Comparison of ENCODE assay signal across 8 cellular contexts in the genomic region with DNA sequence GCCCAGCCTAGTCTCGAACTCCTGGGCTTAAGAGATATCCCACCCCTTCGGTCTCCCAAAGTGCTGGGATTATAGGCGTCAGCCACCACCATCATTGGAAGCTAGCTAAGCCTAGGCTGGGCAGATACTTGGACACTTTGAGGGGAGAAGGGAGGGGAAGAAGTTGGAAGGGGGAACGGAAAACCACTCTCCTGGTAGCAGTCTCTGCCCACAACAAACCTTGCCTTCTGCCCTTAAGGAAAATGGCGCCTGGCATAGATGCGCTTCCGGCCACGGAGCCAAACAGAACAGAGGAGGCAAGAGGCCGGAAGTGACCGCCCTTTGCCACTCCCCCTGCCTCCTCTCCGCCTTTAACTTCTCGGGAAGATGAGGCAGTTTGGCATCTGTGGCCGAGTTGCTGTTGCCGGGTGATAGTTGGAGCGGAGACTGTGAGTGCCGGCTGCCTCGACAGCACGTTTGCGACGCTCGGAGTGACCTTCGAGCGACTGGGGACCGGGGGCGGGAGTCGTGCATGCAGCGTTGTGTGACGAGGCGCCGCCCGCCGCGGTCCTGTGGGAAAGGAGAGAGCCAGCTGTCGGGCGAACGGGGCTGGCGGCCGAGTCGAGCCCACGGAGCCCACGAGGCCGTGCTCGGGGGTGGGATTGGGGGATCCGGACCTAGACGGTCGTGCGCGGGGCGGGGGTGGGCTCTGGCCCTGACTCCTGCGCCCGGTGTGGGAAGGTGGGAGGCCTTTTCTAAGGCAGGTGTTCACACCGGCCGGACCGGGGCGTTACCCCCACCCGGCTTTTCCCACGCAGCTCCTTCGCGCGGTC. TPM values are rescaled to one million over a fixed set of nuclear protein-coding genes. Genes with fewer than 3 reads are reported as not detected.
DNase-seq lines count a peak whose midpoint lies in the region; ATAC-seq lines count a peak whose summit lies in the region.

Gene MFN1, plus strand, starts transcription at position 327 of the 812 bp plus-strand sequence. CDS start 1,143 bp downstream, outside the sequence.

- peak within 1 kb of the TSS; percentile 84 for H3K4me2 ChIP-seq in BLaER1

- peaks cover 22% of the 10 kb centered on the region for H3K4me1 ChIP-seq in BLaER1

- no peaks in the 10 kb centered on the region for H3K9me3 Mint-ChIP-seq in activated CD4-positive, alpha-beta T cell treated with anti-CD3 and anti-CD28 coated beads, Interleukin-2, amount 10 ng/mL, durations not matched to agents 7 days and 5 days

- CTCF ChIA-PET in activated CD4-positive, alpha-beta T cell treated with anti-CD3 and anti-CD28 coated beads, Interleukin-2, amount 10 ng/mL, durations not matched to agents 7 days and 5 days (lab: Charles Lee) = no interaction called here

- peak within 1 kb of the TSS; percentile 74 for H3K27ac ChIP-seq in BLaER1

- intact Hi-C loops in left colon (cut with DNase I, micrococcal nuclease) = no loop called here

- no peaks in the 10 kb centered on the region for H3K27me3 Mint-ChIP-seq in activated CD4-positive, alpha-beta T cell treated with anti-CD3 and anti-CD28 coated beads, Interleukin-2, amount 10 ng/mL, durations not matched to agents 7 days and 5 days

- H3K9me3 ChIP-seq in BLaER1 = no peaks in the 10 kb centered on the region

- peak; percentile 86 for ATAC-seq in GM19328 (IDR thresholded peaks at IDR 0.05; ENCODE audit: unreplicated experiment)
- ATAC-seq in HG03520 (IDR thresholded peaks at IDR 0.05; ENCODE audit: unreplicated experiment) = peak; percentile 87
- peak; percentile 98 for ATAC-seq in left colon

- peak within 1 kb of the TSS; percentile 87 for H3K4me3 ChIP-seq in BLaER1

- H4K20me1 ChIP-seq in BLaER1 = peaks cover 12% of the 10 kb centered on the region; the same call in 1 of the 2 replicates

- peak within 1 kb of the TSS; percentile 95 for H3K4me3 Mint-ChIP-seq in activated CD4-positive, alpha-beta T cell treated with anti-CD3 and anti-CD28 coated beads, Interleukin-2, amount 10 ng/mL, durations not matched to agents 7 days and 5 days

- H3K9ac ChIP-seq in BLaER1 = peak within 1 kb of the TSS; percentile 85

- POLR2A ChIA-PET in activated CD4-positive, alpha-beta T cell treated with anti-CD3 and anti-CD28 coated beads, Interleukin-2, amount 10 ng/mL, durations not matched to agents 7 days and 5 days (lab: Charles Lee) = no interaction called here

- H3K36me3 ChIP-seq in BLaER1 = peaks cover 31% of the 10 kb centered on the region

- peaks cover 13% of the 10 kb centered on the region for H3K36me3 Mint-ChIP-seq in activated CD4-positive, alpha-beta T cell treated with anti-CD3 and anti-CD28 coated beads, Interleukin-2, amount 10 ng/mL, durations not matched to agents 7 days and 5 days (ENCODE audit: low read depth)

- peak within 1 kb of the TSS; percentile 95 for H3K27ac Mint-ChIP-seq in activated CD4-positive, alpha-beta T cell treated with anti-CD3 and anti-CD28 coated beads, Interleukin-2, amount 10 ng/mL, durations not matched to agents 7 days and 5 days

- DNase-seq in NCI-H69 (lab: John Stamatoyannopoulos, UW) (peak; percentile 99), cortex of kidney (lab: John Stamatoyannopoulos, UW) (peak; percentile 21), left colon (peak; percentile 93 to 96)
- DNase-seq in activated CD4-positive, alpha-beta T cell treated with anti-CD3 and anti-CD28 coated beads, Interleukin-2, amount 10 ng/mL, durations not matched to agents 7 days and 5 days = peak; percentile 93
- DNase-seq in stimulated activated CD4-positive, alpha-beta T cell treated with anti-CD3 and anti-CD28 coated beads, Interleukin-1b, Interleukin-23, amount 100 ng/mL, for 48 hours = peak; percentile 92

- peaks cover 23% of the 10 kb centered on the region for H3K4me1 Mint-ChIP-seq in activated CD4-positive, alpha-beta T cell treated with anti-CD3 and anti-CD28 coated beads, Interleukin-2, amount 10 ng/mL, durations not matched to agents 7 days and 5 days

- H3K27me3 ChIP-seq in BLaER1 = no peaks in the 10 kb centered on the region

RNA-seq across cellular contexts. Expression of gene MFN1, which starts in this region (rescaled TPM):
- total RNA-seq in activated CD4-positive, alpha-beta T cell treated with anti-CD3 and anti-CD28 coated beads, Interleukin-2, amount 10 ng/mL, durations not matched to agents 7 days and 5 days = 10 to 100 TPM; 36.3 to 36.9 TPM
- 10 to 100 TPM; 54.2 to 54.5 TPM for total RNA-seq in left colon

Comparison
In these comparisons a context has a peak if more than half of its experiments do, and no peak if none do; other contexts are left out.
1. Peak in every context shown above with its lines: DNase-seq, ATAC-seq, H3K4me3 ChIP-seq and H3K27ac ChIP-seq.
2. DNase-seq: peak in every context shown above with its lines; median percentile 99 in NCI-H69; 94 in left colon; 93 in activated CD4-positive, alpha-beta T cell treated with anti-CD3 and anti-CD28 coated beads, Interleukin-2, amount 10 ng/mL, durations not matched to agents 7 days and 5 days; 92 in stimulated activated CD4-positive, alpha-beta T cell treated with anti-CD3 and anti-CD28 coated beads, Interleukin-1b, Interleukin-23, amount 100 ng/mL, for 48 hours; 21 in cortex of kidney.